In genomic region chr10:76282122-76283030, GRCh38 we compare ENCODE assay signal across 15 cellular contexts.
DNase-seq lines count a peak whose midpoint lies in the region; ATAC-seq, FAIRE-seq and TF ChIP-seq lines count a peak whose summit lies in the region.
"Had no signal": no experiment of that assay in that cellular context is flagged by ENCODE, and none has a peak within 500 bp of the region (broad histone marks: within the 10 kb centered on the region; RNA-seq: fewer than 3 reads in every experiment).

No MANE protein-coding gene starts in this region.

- FAIRE-seq in endometrium (lab: Jason Lieb, UNC): peak; percentile 83

- ATAC-seq in HG03159 (IDR thresholded peaks at IDR 0.05; ENCODE audit: unreplicated experiment) (no peak), HG03521 (IDR thresholded peaks at IDR 0.05; ENCODE audit: unreplicated experiment) (no peak)
- ATAC-seq: foreskin keratinocyte, GM23338, left colon had no signal

- no peaks in the 10 kb centered on the region for H3K36me3 ChIP-seq in HAP-1 (replicated peaks)

- no peak overlapping the region for H3K4me3 ChIP-seq in HAP-1
- H3K4me3 ChIP-seq: GM23338 had no signal

- in situ Hi-C loops in HAP-1 (cut with MboI; ENCODE audit: low sequenced_read_pairs): no loop called here

- no peak for TF ChIP-seq CTCF in progenitor cell of endocrine pancreas (IDR thresholded peaks at IDR 0.05; ENCODE audit: unreplicated experiment)

- H3K27me3 Mint-ChIP-seq in progenitor cell of endocrine pancreas: no peaks in the 10 kb centered on the region

- H3K9me3 Mint-ChIP-seq in progenitor cell of endocrine pancreas (ENCODE audit: low read depth): peaks cover 18% of the 10 kb centered on the region

- H3K27ac Mint-ChIP-seq in progenitor cell of endocrine pancreas: peak overlapping the region; percentile 94
- H3K27ac Mint-ChIP-seq: GM23338 had no signal

- H3K9me3 ChIP-seq in HAP-1: no peaks in the 10 kb centered on the region

- DNase-seq in HAP-1 (ENCODE audit: low spot score in 2 of 2): peak; percentile 7 to 8
- DNase-seq in NCI-H2081 treated with DMSO at 0.1 percent for 48 hours (lab: John Stamatoyannopoulos, UW): peak; percentile 11
- DNase-seq in progenitor cell of endocrine pancreas (ENCODE audit: low spot score, unreplicated experiment): no peak
- no peak for DNase-seq in NCI-H526 treated with DMSO at 0.1 percent for 48 hours (lab: John Stamatoyannopoulos, UW)
- DNase-seq in medulla oblongata (ENCODE audit: extremely low spot score): no peak
- DNase-seq: activated CD4-positive, alpha-beta T cell treated with anti-CD3 and anti-CD28 coated beads for 4 hours; activated effector memory CD4-positive, alpha-beta T cell treated with Interleukin-2 at 50 U/mL for 16 hours; cerebellar nuclear complex; foreskin keratinocyte; stimulated activated naive CD4-positive, alpha-beta T cell treated with Interleukin-2 at 50 U/mL for 16 hours had no signal

- peaks cover 30% of the 10 kb centered on the region for H3K4me1 Mint-ChIP-seq in progenitor cell of endocrine pancreas (ENCODE audit: low read depth)

- H3K36me3 Mint-ChIP-seq in progenitor cell of endocrine pancreas (ENCODE audit: insufficient read depth): peaks cover 14% of the 10 kb centered on the region

- H3K4me1 ChIP-seq in HAP-1: no peaks in the 10 kb centered on the region

- H3K4me3 Mint-ChIP-seq in progenitor cell of endocrine pancreas (ENCODE audit: low read depth): peak overlapping the region; percentile 43
- H3K4me3 Mint-ChIP-seq: GM23338 had no signal

- H3K27me3 ChIP-seq in HAP-1 (ENCODE audit: low read depth): no peaks in the 10 kb centered on the region
- H3K27me3 ChIP-seq: foreskin keratinocyte had no signal

Comparison
In these comparisons a context has a peak if more than half of its experiments do, and no peak if none do; other contexts are left out.
1. DNase-seq: peak in HAP-1 (2 of 2) and NCI-H2081 treated with DMSO at 0.1 percent for 48 hours (single experiment); none in progenitor cell of endocrine pancreas (single experiment), NCI-H526 treated with DMSO at 0.1 percent for 48 hours (single experiment) and medulla oblongata (single experiment).